9 cellular contexts compared by ENCODE assay signal in genomic region chr22:43378011-43378704, GRCh38. TPM values are rescaled to one million over a fixed set of nuclear protein-coding genes. Genes with fewer than 3 reads are reported as not detected.
DNase-seq lines count a peak whose midpoint lies in the region; ATAC-seq and TF ChIP-seq lines count a peak whose summit lies in the region.
"Had no signal": no experiment of that assay in that cellular context is flagged by ENCODE, and none has a peak within 500 bp of the region (broad histone marks: within the 10 kb centered on the region; RNA-seq: fewer than 3 reads in every experiment).

No MANE protein-coding gene starts in this region.

- H3K4me2 ChIP-seq in BLaER1 treated with 17β-estradiol and CSF1 and Interleukin-3, amounts not matched to agents 10 nM and 100 nM: peak overlapping the region; percentile 64 to 87 (median 76)

- no peaks in the 10 kb centered on the region for H3K27me3 ChIP-seq in BLaER1 treated with 17β-estradiol and CSF1 and Interleukin-3, amounts not matched to agents 10 nM and 100 nM

- peak; percentile 63 for ATAC-seq in GM21360 (IDR thresholded peaks at IDR 0.05; ENCODE audit: unreplicated experiment)
- ATAC-seq in HG02798 (IDR thresholded peaks at IDR 0.05; ENCODE audit: poor library complexity, unreplicated experiment): no peak
- ATAC-seq in HG02884 (IDR thresholded peaks at IDR 0.05; ENCODE audit: unreplicated experiment): no peak

- no peaks in the 10 kb centered on the region for H3K36me3 ChIP-seq in BLaER1 treated with 17β-estradiol and CSF1 and Interleukin-3, amounts not matched to agents 10 nM and 100 nM

- no peak for TF ChIP-seq CTCF in fibroblast of villous mesenchyme (IDR thresholded peaks at IDR 0.05; ENCODE audit: insufficient read depth, low read depth, low read length)

- H3K9me3 ChIP-seq in BLaER1 treated with 17β-estradiol and CSF1 and Interleukin-3, amounts not matched to agents 10 nM and 100 nM (replicated peaks in 1 of 11): peaks cover 8 to 14% (median 12%) of the 10 kb centered on the region in 11 experiments

- H3K27ac ChIP-seq in BLaER1 treated with 17β-estradiol and CSF1 and Interleukin-3, amounts not matched to agents 10 nM and 100 nM: peak overlapping the region in 3 of 11 experiments; percentile 11 to 32 (median 22); a peak in 5 of 22 replicates

- peaks cover 37 to 50% (median 47%) of the 10 kb centered on the region in 10 experiments for H3K4me1 ChIP-seq in BLaER1 treated with 17β-estradiol and CSF1 and Interleukin-3, amounts not matched to agents 10 nM and 100 nM

- H3K4me3 ChIP-seq in BLaER1 treated with 17β-estradiol and CSF1 and Interleukin-3, amounts not matched to agents 10 nM and 100 nM: no peak overlapping the region; a peak in 2 of 20 replicates
- H3K4me3 ChIP-seq in fibroblast of villous mesenchyme (ENCODE audit: low read depth, low read length): no peak overlapping the region

- H4K20me1 ChIP-seq in BLaER1 treated with 17β-estradiol and CSF1 and Interleukin-3, amounts not matched to agents 10 nM and 100 nM: no peaks in the 10 kb centered on the region

- peak overlapping the region in 8 of 11 experiments; percentile 5 to 46 (median 16); a peak in 8 of 22 replicates for H3K9ac ChIP-seq in BLaER1 treated with 17β-estradiol and CSF1 and Interleukin-3, amounts not matched to agents 10 nM and 100 nM

- DNase-seq in NCI-H1105 treated with DMSO at 0.1 percent for 48 hours (lab: John Stamatoyannopoulos, UW) (peak; percentile 31), fibroblast of villous mesenchyme (ENCODE audit: low read depth) (peak; percentile 78)
- no peak for DNase-seq in effector CD8-positive, alpha-beta T cell (lab: John Stamatoyannopoulos, UW)
- DNase-seq in stimulated activated CD4-positive, alpha-beta T cell treated with anti-CD3 and anti-CD28 coated beads, Interleukin-12 subunit alpha, Interleukin-12 subunit beta, amount 100 ng/mL, for 4 hours: no peak

RNA-seq across cellular contexts. Expression of gene MPPED1, which starts 33.7 kb away (rescaled TPM):
- not detected in 2 replicates for total RNA-seq in fibroblast of villous mesenchyme
- total RNA-seq: T-helper 2 cell treated with Interferon-gamma antibody and Interleukin-4, amounts not matched to agents 100 ng/mL and 5 ng/mL, for 36 hours had no signal

RNA-seq across cellular contexts. Expression of gene SCUBE1, which starts 35.0 kb away (rescaled TPM):
- not detected in 2 replicates for total RNA-seq in fibroblast of villous mesenchyme

Comparison
In these comparisons a context has a peak if more than half of its experiments do, and no peak if none do; other contexts are left out.
1. DNase-seq: peak in NCI-H1105 treated with DMSO at 0.1 percent for 48 hours (single experiment) and fibroblast of villous mesenchyme (single experiment); none in effector CD8-positive, alpha-beta T cell (single experiment) and stimulated activated CD4-positive, alpha-beta T cell treated with anti-CD3 and anti-CD28 coated beads, Interleukin-12 subunit alpha, Interleukin-12 subunit beta, amount 100 ng/mL, for 4 hours (single experiment).